1 cellular context compared by ENCODE assay signal in genomic region chr1:236800623-236801022, GRCh38.
TF ChIP-seq lines count a peak whose summit lies in the region.

No MANE protein-coding gene starts in this region.

TF ChIP-seq in GM23338, 12 proteins besides CTCF, POLR2A, EP300 and RAD21 (continued from another document):
- TF ChIP-seq REST (IDR thresholded peaks at IDR 0.05; ENCODE audit: unreplicated experiment) (no peak), ETS1 (IDR thresholded peaks at IDR 0.05) (no peak), JUNB (IDR thresholded peaks at IDR 0.05; ENCODE audit: unreplicated experiment) (no peak), ZNF462 (CRISPR knock-in tag; IDR thresholded peaks at IDR 0.05) (no peak), EZH2phosphoT487 (IDR thresholded peaks at IDR 0.05; ENCODE audit: unreplicated experiment) (no peak), ZNF114 (CRISPR knock-in tag; IDR thresholded peaks at IDR 0.05) (no peak), CREB1 (CRISPR knock-in tag; IDR thresholded peaks at IDR 0.05; ENCODE audit: low read depth) (no peak), NANOG (IDR thresholded peaks at IDR 0.05; ENCODE audit: borderline replicate concordance) (no peak), STAT1 (IDR thresholded peaks at IDR 0.05; ENCODE audit: unreplicated experiment) (no peak), ZNF331 (CRISPR knock-in tag; IDR thresholded peaks at IDR 0.05; ENCODE audit: low read depth) (no peak), EZH2 (IDR thresholded peaks at IDR 0.05; ENCODE audit: low read depth, unreplicated experiment) (no peak)
TF ChIP-seq in GM23338: peak in this region for 0.
